In the genomic region with DNA sequence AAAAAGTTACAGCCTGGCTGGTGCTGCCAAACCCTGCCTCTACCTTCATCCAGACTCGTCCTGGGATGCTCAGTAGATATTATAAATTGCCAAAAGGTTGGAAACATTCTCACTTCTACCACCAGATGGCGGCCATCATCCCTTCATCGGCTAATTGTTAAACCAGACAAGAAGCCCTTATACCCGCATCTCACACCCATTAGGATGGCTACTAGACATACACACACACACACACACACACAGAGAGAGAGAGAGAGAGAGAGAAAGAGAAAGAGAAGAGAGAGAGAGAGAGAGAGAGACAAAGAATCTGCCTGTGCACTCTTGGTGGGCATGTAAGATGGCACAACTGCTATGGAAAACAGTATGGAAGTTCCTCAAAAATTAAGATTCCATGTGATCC, we compare ENCODE assay signal across 7 cellular contexts.
DNase-seq lines count a peak whose midpoint lies in the region; ATAC-seq and TF ChIP-seq lines count a peak whose summit lies in the region.

No MANE protein-coding gene starts in this region.

- in situ Hi-C loops in astrocyte of the spinal cord (cut with HindIII; ENCODE audit: low sequenced_read_pairs) = no loop called here

- no peak overlapping the region for H3K4me3 ChIP-seq in astrocyte of the spinal cord (ENCODE audit: low read depth, low read length)

- TF ChIP-seq CTCF in GM12873 (IDR thresholded peaks at IDR 0.05; ENCODE audit: insufficient read depth, low read depth, low read length, missing control alignments) (peak; percentile 71), astrocyte of the spinal cord (IDR thresholded peaks at IDR 0.05; ENCODE audit: low read depth, low read length) (peak; percentile 58)

- DNase-seq in NCI-H1436 treated with DMSO at 0.1 percent for 48 hours (lab: John Stamatoyannopoulos, UW) (peak; percentile 15), T1000 (lab: John Stamatoyannopoulos, UW) (peak; percentile 40), astrocyte of the spinal cord (ENCODE audit: low read depth, low spot score) (peak; percentile 83), iPS DF 19.7 (ENCODE audit: low read depth, low spot score) (peak; percentile 35)
- DNase-seq in stimulated activated CD4-positive, alpha-beta T cell treated with anti-CD3 and anti-CD28 coated beads, Interleukin-12 subunit alpha, Interleukin-12 subunit beta, amount 100 ng/mL, for 24 hours (ENCODE audit: low read depth in 2 of 2) = peak; percentile 25 to 47

- ATAC-seq in HG02884 (IDR thresholded peaks at IDR 0.05; ENCODE audit: unreplicated experiment) = no peak

Comparison
In these comparisons a context has a peak if more than half of its experiments do, and no peak if none do; other contexts are left out.
1. DNase-seq: peak in every context shown above with its lines; median percentile 83 in astrocyte of the spinal cord; 40 in T1000; 36 in stimulated activated CD4-positive, alpha-beta T cell treated with anti-CD3 and anti-CD28 coated beads, Interleukin-12 subunit alpha, Interleukin-12 subunit beta, amount 100 ng/mL, for 24 hours; 35 in iPS DF 19.7; 15 in NCI-H1436 treated with DMSO at 0.1 percent for 48 hours.